Comparison of ENCODE assay signal across 1 cellular context in genomic region chr1:21451981-21452411, GRCh38.
TF ChIP-seq lines count a peak whose summit lies in the region.

No MANE protein-coding gene starts in this region.

TF ChIP-seq in K562, 482 proteins besides CTCF, POLR2A, EP300 and RAD21:
- no peak for TF ChIP-seq ARHGAP35 (IDR thresholded peaks at IDR 0.05; ENCODE audit: partially characterized antibody)
- peak; percentile 76 for TF ChIP-seq TCF3 (CRISPR knock-in tag; IDR thresholded peaks at IDR 0.05)
- 0 out of 2 replicates have a peak, but pooled peaks have one; percentile 15 for TF ChIP-seq DPF2 (IDR thresholded peaks at IDR 0.05)
- no peak for TF ChIP-seq NEUROD1 (IDR thresholded peaks at IDR 0.05; ENCODE audit: borderline replicate concordance, low read depth, low read length, partially characterized antibody)
- no peak for TF ChIP-seq NR2F6 (CRISPR knock-in tag; IDR thresholded peaks at IDR 0.05)
- peak; percentile 73 for TF ChIP-seq TEAD4 (IDR thresholded peaks at IDR 0.05; ENCODE audit: low read length)
- TF ChIP-seq TEAD4 (CRISPR knock-in tag; IDR thresholded peaks at IDR 0.05; ENCODE audit: borderline replicate concordance): no peak
- no peak for TF ChIP-seq KAT2B (IDR thresholded peaks at IDR 0.05; ENCODE audit: low read depth, low read length)
- peak; percentile 73 for TF ChIP-seq CBFA2T2 (conservative IDR thresholded peaks at IDR 0.05)
- TF ChIP-seq PTTG1 (tag; IDR thresholded peaks at IDR 0.05; ENCODE audit: low read depth): no peak
- TF ChIP-seq NCOR1 (IDR thresholded peaks at IDR 0.05): peak; percentile 39; the same call in 1 of the 2 replicates
- TF ChIP-seq ZNF592 (IDR thresholded peaks at IDR 0.05): 0 out of 2 replicates have a peak, but pooled peaks have one; percentile 23
- 0 out of 4 replicates have a peak, but pooled peaks of 1 of the 2 experiments have one; percentile 26 for TF ChIP-seq MNT (conservative IDR thresholded peaks at IDR 0.05)
- TF ChIP-seq PTRF (tag; IDR thresholded peaks at IDR 0.05): 0 out of 2 replicates have a peak, but pooled peaks have one; percentile 39
- TF ChIP-seq ARID1B (IDR thresholded peaks at IDR 0.05): peak; percentile 37; the same call in 1 of the 2 replicates
- peak; percentile 75 for TF ChIP-seq CBFA2T3 (IDR thresholded peaks at IDR 0.05)
